1 cellular context compared by ENCODE assay signal in the genomic region with DNA sequence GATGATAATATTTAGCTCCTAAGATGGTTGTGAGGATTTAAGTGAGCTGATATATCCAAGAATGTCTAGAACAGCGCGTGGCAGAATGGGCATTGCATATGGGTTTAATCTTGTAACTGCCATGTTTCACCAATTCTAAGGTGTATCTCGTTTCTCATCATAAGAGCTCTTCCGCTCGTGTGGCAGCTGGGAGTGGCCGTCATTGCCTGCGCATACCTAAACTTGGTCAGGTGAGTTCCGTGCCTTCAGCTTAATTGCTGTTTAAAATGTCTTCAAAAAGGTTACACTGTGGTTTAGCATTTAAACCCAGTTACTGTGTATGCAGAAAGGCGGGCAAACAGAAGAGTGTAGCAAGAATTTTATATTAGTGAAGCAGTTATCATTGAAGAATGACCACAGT.
TF ChIP-seq lines count a peak whose summit lies in the region.

No MANE protein-coding gene starts in this region.

TF ChIP-seq in endothelial cell of umbilical vein, 7 proteins besides CTCF, POLR2A, EP300 and RAD21:
- TF ChIP-seq POLR2AphosphoS5 (IDR thresholded peaks at IDR 0.05; ENCODE audit: insufficient read depth, low read depth, low read length) (no peak), MYC (IDR thresholded peaks at IDR 0.05; ENCODE audit: low read depth, low read length) (no peak), EZH2 (IDR thresholded peaks at IDR 0.05; ENCODE audit: borderline replicate concordance, low read depth, low read length, severe bottlenecking) (no peak), MAX (IDR thresholded peaks at IDR 0.05; ENCODE audit: insufficient read depth, insufficient read length) (no peak), FOS (IDR thresholded peaks at IDR 0.05; ENCODE audit: borderline replicate concordance, insufficient read depth, low read length) (no peak), GATA2 (IDR thresholded peaks at IDR 0.05; ENCODE audit: insufficient read depth, insufficient read length, low read depth, low read length) (no peak), JUN (IDR thresholded peaks at IDR 0.05; ENCODE audit: borderline replicate concordance, insufficient read depth, insufficient read length, low read depth) (no peak)
TF ChIP-seq in endothelial cell of umbilical vein: peak in this region for 0.
